25 cellular contexts compared by ENCODE assay signal in genomic region chr11:77030834-77031414, GRCh38. TPM values are rescaled to one million over a fixed set of nuclear protein-coding genes. Genes with fewer than 3 reads are reported as not detected.
"Had no signal": no experiment of that assay in that cellular context is flagged by ENCODE, and none has a peak within 500 bp of the region (broad histone marks: within the 10 kb centered on the region; RNA-seq: fewer than 3 reads in every experiment).

No MANE protein-coding gene starts in this region.

- H3K9me3 ChIP-seq: breast epithelium, left ventricle myocardium inferior, tibial artery had no signal

- H3K27ac Mint-ChIP-seq: activated CD4-positive, alpha-beta memory T cell treated with anti-CD3 and anti-CD28 coated beads for 36 hours; activated naive CD8-positive, alpha-beta T cell treated with anti-CD3 and anti-CD28 coated beads, Interleukin-2, amount 10 ng/mL, durations not matched to agents 7 days and 5 days; natural killer cell treated with Interleukin-12 subunit alpha and Interleukin-12 subunit beta and Interleukin-15 and Interleukin-18, amount 100 ng/mL, for 72 hours; T-helper 1 cell treated with Interleukin-12 subunit alpha and Interleukin-12 subunit beta and Interleukin-4 antibody, amounts not matched to agents 30 μg/mL and 1 μg/mL, for 36 hours had no signal

- H3K36me3 Mint-ChIP-seq: activated CD4-positive, alpha-beta memory T cell treated with anti-CD3 and anti-CD28 coated beads for 36 hours; activated naive CD8-positive, alpha-beta T cell treated with anti-CD3 and anti-CD28 coated beads, Interleukin-2, amount 10 ng/mL, durations not matched to agents 7 days and 5 days; natural killer cell treated with Interleukin-12 subunit alpha and Interleukin-12 subunit beta and Interleukin-15 and Interleukin-18, amount 100 ng/mL, for 72 hours had no signal

- ATAC-seq: foreskin keratinocyte; right cardiac atrium; stimulated activated naive CD8-positive, alpha-beta T cell treated with anti-CD3 and anti-CD28 coated beads, Interleukin-15, Interleukin-2, amounts not matched to agents 100 U/mL and 50 U/mL, for 24 hours had no signal

- H3K9ac ChIP-seq: parathyroid adenoma had no signal

- H3K4me1 ChIP-seq: breast epithelium, foreskin keratinocyte, parathyroid adenoma, tibial artery had no signal

- H3K4me1 Mint-ChIP-seq: activated naive CD8-positive, alpha-beta T cell treated with anti-CD3 and anti-CD28 coated beads, Interleukin-2, amount 10 ng/mL, durations not matched to agents 7 days and 5 days had no signal

- H3K4me3 Mint-ChIP-seq: activated CD4-positive, alpha-beta memory T cell treated with anti-CD3 and anti-CD28 coated beads for 36 hours; activated naive CD8-positive, alpha-beta T cell treated with anti-CD3 and anti-CD28 coated beads, Interleukin-2, amount 10 ng/mL, durations not matched to agents 7 days and 5 days; natural killer cell treated with Interleukin-12 subunit alpha and Interleukin-12 subunit beta and Interleukin-15 and Interleukin-18, amount 100 ng/mL, for 72 hours; T-helper 1 cell treated with Interleukin-12 subunit alpha and Interleukin-12 subunit beta and Interleukin-4 antibody, amounts not matched to agents 30 μg/mL and 1 μg/mL, for 36 hours had no signal

- H3K4me3 ChIP-seq: breast epithelium, coronary artery, left ventricle myocardium inferior, tibial artery had no signal

- DNase-seq: activated CD4-positive, alpha-beta memory T cell treated with anti-CD3 and anti-CD28 coated beads for 36 hours; activated CD4-positive, alpha-beta T cell treated with anti-CD3 and anti-CD28 coated beads for 48 hours; activated CD4-positive, CD25-positive, alpha-beta regulatory T cell; activated naive CD4-positive, alpha-beta T cell treated with Interleukin-2 at 50 U/mL for 16 hours; activated naive CD8-positive, alpha-beta T cell treated with anti-CD3 and anti-CD28 coated beads, Interleukin-2, amount 10 ng/mL, durations not matched to agents 7 days and 5 days; activated T-cell treated with anti-CD3 and anti-CD28 coated beads, Interleukin-2, amount 50 U/mL, for 48 hours; amniotic stem cell; foreskin keratinocyte; left ventricle myocardium inferior; right cardiac atrium; stimulated activated CD4-positive, alpha-beta T cell treated with anti-CD3 and anti-CD28 coated beads, Interleukin-12 subunit alpha, Interleukin-12 subunit beta, amount 100 ng/mL, for 4 hours; stimulated activated CD4-positive, alpha-beta T cell treated with anti-CD3 and anti-CD28 coated beads, Interleukin-4, amount 100 ng/mL, for 4 hours; stimulated activated naive CD8-positive, alpha-beta T cell treated with anti-CD3 and anti-CD28 coated beads, Interleukin-15, Interleukin-2, amounts not matched to agents 100 U/mL and 50 U/mL, for 24 hours; tibial artery had no signal

- H3K36me3 ChIP-seq: breast epithelium, left ventricle myocardium inferior, tibial artery had no signal

- H3K27ac ChIP-seq: breast epithelium, coronary artery, epithelial cell of prostate, foreskin keratinocyte, left ventricle myocardium inferior, parathyroid adenoma, tibial artery had no signal

- H3K9me3 Mint-ChIP-seq: activated CD4-positive, alpha-beta memory T cell treated with anti-CD3 and anti-CD28 coated beads for 36 hours; activated naive CD8-positive, alpha-beta T cell treated with anti-CD3 and anti-CD28 coated beads, Interleukin-2, amount 10 ng/mL, durations not matched to agents 7 days and 5 days; natural killer cell treated with Interleukin-12 subunit alpha and Interleukin-12 subunit beta and Interleukin-15 and Interleukin-18, amount 100 ng/mL, for 72 hours; T-helper 1 cell treated with Interleukin-12 subunit alpha and Interleukin-12 subunit beta and Interleukin-4 antibody, amounts not matched to agents 30 μg/mL and 1 μg/mL, for 36 hours had no signal

- H2AFZ ChIP-seq: parathyroid adenoma had no signal

RNA-seq across cellular contexts. Expression of gene B3GNT6, which starts 3.3 kb away (rescaled TPM):
- total RNA-seq: activated CD4-positive, alpha-beta memory T cell treated with anti-CD3 and anti-CD28 coated beads for 36 hours; activated naive CD8-positive, alpha-beta T cell treated with anti-CD3 and anti-CD28 coated beads, Interleukin-2, amount 10 ng/mL, durations not matched to agents 7 days and 5 days; foreskin keratinocyte; glomerular endothelial cell; left ventricle myocardium inferior; lung microvascular endothelial cell; natural killer cell treated with Interleukin-12 subunit alpha and Interleukin-12 subunit beta and Interleukin-15 and Interleukin-18, amount 100 ng/mL, for 72 hours; pulmonary artery endothelial cell; right cardiac atrium; skeletal muscle tissue; urinary bladder had no signal
- polyA plus RNA-seq: foreskin keratinocyte, right cardiac atrium, urinary bladder had no signal
